Comparison of ENCODE assay signal across 19 cellular contexts in the genomic region with DNA sequence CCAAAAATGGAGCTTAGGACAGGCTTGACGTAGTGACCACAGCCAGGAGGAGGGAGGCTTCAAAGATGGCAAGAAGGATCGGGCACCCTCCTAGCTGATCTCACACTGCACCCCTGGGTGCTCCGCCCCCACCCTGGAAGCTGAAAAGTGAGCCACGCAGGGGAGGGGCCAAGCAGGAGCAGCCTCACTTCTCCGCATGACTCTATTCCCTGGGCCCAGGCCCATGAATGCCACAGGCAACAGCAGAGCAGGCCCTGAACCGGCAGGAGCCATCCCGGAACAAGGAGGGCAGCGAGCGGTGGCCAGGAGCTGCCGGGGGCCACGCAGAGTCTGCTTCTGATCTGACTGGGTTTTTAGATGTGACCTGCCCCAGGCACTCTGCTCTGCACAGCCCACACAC. TPM values are rescaled to one million over a fixed set of nuclear protein-coding genes. Genes with fewer than 3 reads are reported as not detected.
DNase-seq lines count a peak whose midpoint lies in the region; ATAC-seq lines count a peak whose summit lies in the region.
"Had no signal": no experiment of that assay in that cellular context is flagged by ENCODE, and none has a peak within 500 bp of the region (broad histone marks: within the 10 kb centered on the region; RNA-seq: fewer than 3 reads in every experiment).

No MANE protein-coding gene starts in this region.

- ATAC-seq in activated CD4-positive, alpha-beta T cell treated with anti-CD3 and anti-CD28 coated beads for 36 hours = no peak
- ATAC-seq in activated naive CD8-positive, alpha-beta T cell treated with anti-CD3 and anti-CD28 coated beads, Interleukin-2, amount 10 ng/mL, durations not matched to agents 7 days and 5 days (ENCODE audit: low read depth) = no peak
- ATAC-seq in HG03280 (IDR thresholded peaks at IDR 0.05; ENCODE audit: unreplicated experiment) = no peak
- ATAC-seq: GM12878, HCT116, lower lobe of right lung, Right ventricle myocardium inferior had no signal

- POLR2A ChIA-PET in activated CD4-positive, alpha-beta T cell treated with anti-CD3 and anti-CD28 coated beads for 36 hours (lab: Charles Lee) = no interaction called here
- POLR2A ChIA-PET in activated naive CD8-positive, alpha-beta T cell treated with anti-CD3 and anti-CD28 coated beads, Interleukin-2, amount 10 ng/mL, durations not matched to agents 7 days and 5 days (lab: Charles Lee) = interaction anchor here (1.4 kb wide), 1 partner anchor 9 kb away, joined by 4 read pairs; no protein-coding TSS in a partner anchor

- no peaks in the 10 kb centered on the region for H3K9me3 Mint-ChIP-seq in activated CD4-positive, alpha-beta T cell treated with anti-CD3 and anti-CD28 coated beads for 36 hours (ENCODE audit: low read depth)
- H3K9me3 Mint-ChIP-seq in activated naive CD8-positive, alpha-beta T cell treated with anti-CD3 and anti-CD28 coated beads, Interleukin-2, amount 10 ng/mL, durations not matched to agents 7 days and 5 days = no peaks in the 10 kb centered on the region

- no peaks in the 10 kb centered on the region for H3K27me3 ChIP-seq in layer of hippocampus (ENCODE audit: control insufficient read depth, insufficient read depth, low read length)
- H3K27me3 ChIP-seq: sigmoid colon had no signal

- intact Hi-C loops in activated CD4-positive, alpha-beta T cell treated with anti-CD3 and anti-CD28 coated beads for 36 hours (cut with DNase I, micrococcal nuclease) = no loop called here

- H3K27me3 Mint-ChIP-seq in activated CD4-positive, alpha-beta T cell treated with anti-CD3 and anti-CD28 coated beads for 36 hours = no peaks in the 10 kb centered on the region
- H3K27me3 Mint-ChIP-seq in activated naive CD8-positive, alpha-beta T cell treated with anti-CD3 and anti-CD28 coated beads, Interleukin-2, amount 10 ng/mL, durations not matched to agents 7 days and 5 days = no peaks in the 10 kb centered on the region

- peaks cover 5% of the 10 kb centered on the region for H3K36me3 Mint-ChIP-seq in activated CD4-positive, alpha-beta T cell treated with anti-CD3 and anti-CD28 coated beads for 36 hours (ENCODE audit: low read depth)
- H3K36me3 Mint-ChIP-seq in activated naive CD8-positive, alpha-beta T cell treated with anti-CD3 and anti-CD28 coated beads, Interleukin-2, amount 10 ng/mL, durations not matched to agents 7 days and 5 days = peaks cover 15% of the 10 kb centered on the region

- peak overlapping the region; percentile 80 for H3K27ac Mint-ChIP-seq in activated CD4-positive, alpha-beta T cell treated with anti-CD3 and anti-CD28 coated beads for 36 hours
- peak overlapping the region; percentile 66 for H3K27ac Mint-ChIP-seq in activated naive CD8-positive, alpha-beta T cell treated with anti-CD3 and anti-CD28 coated beads, Interleukin-2, amount 10 ng/mL, durations not matched to agents 7 days and 5 days

- H3K27ac ChIP-seq in layer of hippocampus (ENCODE audit: low read depth, low read length) = peak overlapping the region; percentile 85
- peak overlapping the region; percentile 95 for H3K27ac ChIP-seq in substantia nigra (ENCODE audit: low read depth, low read length, poor library complexity, severe bottlenecking)
- H3K27ac ChIP-seq: HL-60, KMS-11, lower lobe of right lung, neutrophil, sigmoid colon had no signal

- no peak for DNase-seq in activated CD4-positive, alpha-beta T cell treated with anti-CD3 and anti-CD28 coated beads for 36 hours
- DNase-seq in activated CD4-positive, alpha-beta T cell treated with anti-CD3 and anti-CD28 coated beads, Interleukin-2, amount 50 U/mL, for 48 hours = no peak
- DNase-seq in activated naive CD8-positive, alpha-beta T cell treated with anti-CD3 and anti-CD28 coated beads, Interleukin-2, amount 10 ng/mL, durations not matched to agents 7 days and 5 days = no peak
- no peak for DNase-seq in substantia nigra (lab: John Stamatoyannopoulos, UW)
- DNase-seq in NCI-H524 (lab: John Stamatoyannopoulos, UW) = no peak
- DNase-seq in NCI-H774 (lab: John Stamatoyannopoulos, UW) = no peak
- DNase-seq: 8988T; activated CD4-positive, alpha-beta T cell treated with anti-CD3 and anti-CD28 coated beads for 48 hours; lower lobe of right lung; sigmoid colon; T-helper 9 cell had no signal

- H3K4me3 Mint-ChIP-seq in activated CD4-positive, alpha-beta T cell treated with anti-CD3 and anti-CD28 coated beads for 36 hours = no peak overlapping the region
- H3K4me3 Mint-ChIP-seq in activated naive CD8-positive, alpha-beta T cell treated with anti-CD3 and anti-CD28 coated beads, Interleukin-2, amount 10 ng/mL, durations not matched to agents 7 days and 5 days = no peak overlapping the region

- peaks cover 46% of the 10 kb centered on the region for H3K4me1 Mint-ChIP-seq in activated CD4-positive, alpha-beta T cell treated with anti-CD3 and anti-CD28 coated beads for 36 hours
- peaks cover 41% of the 10 kb centered on the region for H3K4me1 Mint-ChIP-seq in activated naive CD8-positive, alpha-beta T cell treated with anti-CD3 and anti-CD28 coated beads, Interleukin-2, amount 10 ng/mL, durations not matched to agents 7 days and 5 days

- CTCF ChIA-PET in activated CD4-positive, alpha-beta T cell treated with anti-CD3 and anti-CD28 coated beads for 36 hours (lab: Charles Lee) = interaction anchor here (1.7 to 2.2 kb wide), 2 partner anchors 9 to 12 kb away, joined by 8 to 14 read pairs; no protein-coding TSS in a partner anchor

RNA-seq across cellular contexts. Expression of a gene that starts 30.0 kb away (rescaled TPM):
- total RNA-seq in activated CD4-positive, alpha-beta T cell treated with anti-CD3 and anti-CD28 coated beads for 36 hours = 10 to 100 TPM; 65.2 to 71.0 TPM
- total RNA-seq in activated naive CD8-positive, alpha-beta T cell treated with anti-CD3 and anti-CD28 coated beads, Interleukin-2, amount 10 ng/mL, durations not matched to agents 7 days and 5 days = 100 to 1,000 TPM; 160 to 161 TPM
